In genomic region chr3:170483485-170484262, GRCh38 we compare ENCODE assay signal across 14 cellular contexts.
A peak's percentile ranks its signal among the peaks of the same experiment; 100 is the strongest.
DNase-seq lines count a peak whose midpoint lies in the region; ATAC-seq and TF ChIP-seq lines count a peak whose summit lies in the region.
"Had no signal": no experiment of that assay in that cellular context is flagged by ENCODE, and none has a peak within 500 bp of the region (broad histone marks: within the 10 kb centered on the region; RNA-seq: fewer than 3 reads in every experiment).

No MANE protein-coding gene starts in this region.

- no peak overlapping the region for H3K4me3 Mint-ChIP-seq in nephron
- no peak overlapping the region for H3K4me3 Mint-ChIP-seq in activated CD8-positive, alpha-beta memory T cell treated with anti-CD3 and anti-CD28 coated beads, Interleukin-2, amount 10 ng/mL, durations not matched to agents 7 days and 5 days

- H3K9ac ChIP-seq in KMS-11, result no peak overlapping the region

- no peaks in the 10 kb centered on the region for H4K20me1 ChIP-seq in KMS-11 (ENCODE audit: insufficient read depth)

- H3K4me1 Mint-ChIP-seq in nephron, result peaks cover 4% of the 10 kb centered on the region
- H3K4me1 Mint-ChIP-seq in activated CD8-positive, alpha-beta memory T cell treated with anti-CD3 and anti-CD28 coated beads, Interleukin-2, amount 10 ng/mL, durations not matched to agents 7 days and 5 days, result no peaks in the 10 kb centered on the region

- no peaks in the 10 kb centered on the region for H3K36me3 Mint-ChIP-seq in nephron (ENCODE audit: low read depth)
- no peaks in the 10 kb centered on the region for H3K36me3 Mint-ChIP-seq in activated CD8-positive, alpha-beta memory T cell treated with anti-CD3 and anti-CD28 coated beads, Interleukin-2, amount 10 ng/mL, durations not matched to agents 7 days and 5 days

- no peaks in the 10 kb centered on the region for H3K79me2 ChIP-seq in KMS-11 (ENCODE audit: insufficient read depth, low read depth)

- CTCF ChIA-PET in activated CD8-positive, alpha-beta memory T cell treated with anti-CD3 and anti-CD28 coated beads, Interleukin-2, amount 10 ng/mL, durations not matched to agents 7 days and 5 days (lab: Charles Lee), result no interaction called here

- H3K36me3 ChIP-seq in KMS-11 (ENCODE audit: insufficient read depth), result no peaks in the 10 kb centered on the region
- H3K36me3 ChIP-seq: ascending aorta, thoracic aorta had no signal

- no peaks in the 10 kb centered on the region for H3K27me3 ChIP-seq in KMS-11 (ENCODE audit: insufficient read depth, low read depth)
- H3K27me3 ChIP-seq: ascending aorta had no signal

- peak; percentile 61 for TF ChIP-seq CTCF in GM12864 (IDR thresholded peaks at IDR 0.05; ENCODE audit: low read depth, low read length, missing control alignments)
- peak; percentile 23; the same call in 1 of the 2 replicates for TF ChIP-seq CTCF in KMS-11 (conservative IDR thresholded peaks at IDR 0.05; ENCODE audit: low read depth, low read length)
- TF ChIP-seq CTCF in cardiac fibroblast (IDR thresholded peaks at IDR 0.05; ENCODE audit: low read depth, low read length), result peak; percentile 27
- peak in 1 of 3 experiments; percentile 11 for TF ChIP-seq CTCF in nephron (IDR thresholded peaks at IDR 0.05; ENCODE audit: unreplicated experiment in 3 of 3)

- H3K4me3 ChIP-seq in GM12864 (ENCODE audit: low read depth, low read length) (no peak overlapping the region), KMS-11 (IDR thresholded peaks at IDR 0.05; ENCODE audit: insufficient read depth, low read depth, low read length) (no peak overlapping the region), cardiac fibroblast (replicated peaks in 1 of 2; ENCODE audit: low read depth in 2 of 2, low read length in 2 of 2) (no peak overlapping the region)
- H3K4me3 ChIP-seq: ascending aorta, thoracic aorta had no signal

- H3K4me1 ChIP-seq in KMS-11 (ENCODE audit: low read depth, poor library complexity, severe bottlenecking), result no peaks in the 10 kb centered on the region
- H3K4me1 ChIP-seq: ascending aorta had no signal

- no peaks in the 10 kb centered on the region for H3K9me3 Mint-ChIP-seq in nephron
- no peaks in the 10 kb centered on the region for H3K9me3 Mint-ChIP-seq in activated CD8-positive, alpha-beta memory T cell treated with anti-CD3 and anti-CD28 coated beads, Interleukin-2, amount 10 ng/mL, durations not matched to agents 7 days and 5 days (ENCODE audit: low read depth)

- no peak for DNase-seq in GM12864 (ENCODE audit: low read depth)
- DNase-seq in cardiac fibroblast (ENCODE audit: low read depth in 2 of 2), result peak in 1 of 2 donors; percentile 19
- DNase-seq in NCI-H1417 treated with DMSO at 0.1 percent for 48 hours (lab: John Stamatoyannopoulos, UW), result no peak
- no peak for DNase-seq in activated CD8-positive, alpha-beta memory T cell treated with anti-CD3 and anti-CD28 coated beads, Interleukin-2, amount 10 ng/mL, durations not matched to agents 7 days and 5 days
- no peak for DNase-seq in NCI-H748 treated with DMSO at 0.1 percent for 48 hours (lab: John Stamatoyannopoulos, UW)
- DNase-seq: activated CD8-positive, alpha-beta memory T cell treated with anti-CD3 and anti-CD28 coated beads, Interleukin-2, amount 50 U/mL, for 48 hours; left colon; MM.1S; NCI-H526; posterior cingulate gyrus had no signal

- H3K27ac Mint-ChIP-seq in nephron, result peak overlapping the region; percentile 63 to 91 (median 63)
- H3K27ac Mint-ChIP-seq in activated CD8-positive, alpha-beta memory T cell treated with anti-CD3 and anti-CD28 coated beads, Interleukin-2, amount 10 ng/mL, durations not matched to agents 7 days and 5 days, result no peak overlapping the region

- H3K27me3 Mint-ChIP-seq in nephron (ENCODE audit: low read depth), result no peaks in the 10 kb centered on the region
- peaks cover 27% of the 10 kb centered on the region for H3K27me3 Mint-ChIP-seq in activated CD8-positive, alpha-beta memory T cell treated with anti-CD3 and anti-CD28 coated beads, Interleukin-2, amount 10 ng/mL, durations not matched to agents 7 days and 5 days

- no peak for ATAC-seq in activated CD8-positive, alpha-beta memory T cell treated with anti-CD3 and anti-CD28 coated beads, Interleukin-2, amount 10 ng/mL, durations not matched to agents 7 days and 5 days
- ATAC-seq: left colon had no signal

- H3K4me2 ChIP-seq in KMS-11, result no peak overlapping the region

- no peak overlapping the region for H3K27ac ChIP-seq in KMS-11
- H3K27ac ChIP-seq: ascending aorta, thoracic aorta had no signal

- H2AFZ ChIP-seq in KMS-11 (ENCODE audit: low read depth), result no peak overlapping the region
